5 cellular contexts compared by ENCODE assay signal in the genomic region with DNA sequence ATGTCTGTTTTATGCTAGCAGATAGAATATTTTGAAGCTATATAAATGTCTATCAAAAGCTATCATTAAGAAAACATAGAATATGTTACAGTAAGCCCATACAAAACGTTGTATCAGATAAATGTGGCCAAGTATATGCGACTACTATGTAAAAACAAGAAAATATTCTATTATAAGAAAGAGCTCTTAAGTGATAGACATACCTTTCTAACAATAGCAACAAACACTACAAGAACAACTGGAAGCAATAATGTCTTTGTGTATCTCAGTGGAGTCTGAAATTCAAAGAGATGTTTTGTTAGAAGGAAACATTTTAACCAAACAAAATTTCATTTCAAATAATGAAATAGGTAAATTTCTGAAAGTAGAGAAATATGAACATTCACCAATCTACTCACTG.
A peak's percentile ranks its signal among the peaks of the same experiment; 100 is the strongest.
DNase-seq lines count a peak whose midpoint lies in the region; ATAC-seq, FAIRE-seq and TF ChIP-seq lines count a peak whose summit lies in the region.
"Not testable (repeated sequence)": the region's sequence is repeated elsewhere in the genome, so short reads cannot be mapped to it uniquely, and the experiment has no call there.

No MANE protein-coding gene starts in this region.

- peak overlapping the region; percentile 18 for H3K4me3 ChIP-seq in left ventricle myocardium inferior
- not testable (repeated sequence) for H3K4me3 ChIP-seq in small intestine (ENCODE audit: low read depth in 1 of 2, low read length in 2 of 2)

- H3K9me3 ChIP-seq in left ventricle myocardium inferior (replicated peaks); small intestine (ENCODE audit: control insufficient read depth, low read depth): not testable (repeated sequence)

- WGBS in small intestine, 3 donors, result 67 to 80% (median 77%) methylated on average over 2 of the region's 2 CpGs

- H3K4me1 ChIP-seq in left ventricle myocardium inferior, result peaks cover 20% of the 10 kb centered on the region
- not testable (repeated sequence) for H3K4me1 ChIP-seq in small intestine (ENCODE audit: control insufficient read depth in 2 of 2, insufficient read depth in 1 of 2, low read depth in 1 of 2, low read length in 1 of 2)

- peak overlapping the region; percentile 30 for H3K27ac ChIP-seq in left ventricle myocardium inferior (replicated peaks)
- H3K27ac ChIP-seq in small intestine (ENCODE audit: low read depth in 1 of 2, low read length in 1 of 2), result not testable (repeated sequence)

- H3K27me3 ChIP-seq in left ventricle myocardium inferior (ENCODE audit: low read depth); small intestine (ENCODE audit: control insufficient read depth in 2 of 2, insufficient read depth in 2 of 2, low read length in 2 of 2): not testable (repeated sequence)

- TF ChIP-seq CTCF in left ventricle myocardium inferior (IDR thresholded peaks at IDR 0.05; ENCODE audit: borderline replicate concordance), result not testable (repeated sequence)

- ATAC-seq in Right ventricle myocardium superior (ENCODE audit: poor library complexity), result peak; percentile 66

- DNase-seq in GM19239 (ENCODE audit: insufficient read length, low spot score); Right ventricle myocardium superior; left ventricle myocardium inferior; small intestine: not testable (repeated sequence)

- intact Hi-C loops in Right ventricle myocardium superior (cut with DNase I); left ventricle myocardium inferior (cut with micrococcal nuclease): not testable (repeated sequence)

- FAIRE-seq in GM19239 (lab: Jason Lieb, UNC) (peak; percentile 71), colon (lab: Jason Lieb, UNC) (peak; percentile 75), small intestine (lab: Jason Lieb, UNC) (peak; percentile 30)

- not testable (repeated sequence) for H3K36me3 ChIP-seq in left ventricle myocardium inferior; small intestine (ENCODE audit: control insufficient read depth in 2 of 2, insufficient read depth in 2 of 2, low read length in 2 of 2)
